Comparison of ENCODE assay signal across 8 cellular contexts in the genomic region with DNA sequence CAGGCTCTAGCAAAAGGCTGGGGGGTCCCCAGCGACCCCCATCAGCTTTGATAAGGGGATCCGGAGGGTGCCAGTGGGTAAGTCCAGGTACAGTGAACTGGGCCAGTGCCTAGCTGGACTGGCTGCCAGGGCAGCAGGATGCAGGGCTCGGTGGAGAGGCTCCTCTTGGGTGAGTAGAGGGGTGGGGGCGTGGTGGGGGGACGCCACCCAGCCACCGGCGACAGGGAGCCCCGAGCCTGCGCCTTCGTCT. TPM values are rescaled to one million over a fixed set of nuclear protein-coding genes. Genes with fewer than 3 reads are reported as not detected.
DNase-seq lines count a peak whose midpoint lies in the region; ATAC-seq and TF ChIP-seq lines count a peak whose summit lies in the region.

No MANE protein-coding gene starts in this region.

- no peaks in the 10 kb centered on the region for H3K9me3 Mint-ChIP-seq in stimulated activated naive CD8-positive, alpha-beta T cell treated with anti-CD3 and anti-CD28 coated beads, Interleukin-15, Interleukin-2, amounts not matched to agents 100 ng/mL and 50 ng/mL, for 24 hours
- no peaks in the 10 kb centered on the region for H3K9me3 Mint-ChIP-seq in chondrocyte (ENCODE audit: low read depth)

- peak overlapping the region; percentile 67 to 81 for H3K4me3 ChIP-seq in muscle layer of colon (ENCODE audit: low read depth in 1 of 2, low read length in 2 of 2)

- peaks cover 31% of the 10 kb centered on the region for H3K4me1 Mint-ChIP-seq in stimulated activated naive CD8-positive, alpha-beta T cell treated with anti-CD3 and anti-CD28 coated beads, Interleukin-15, Interleukin-2, amounts not matched to agents 100 ng/mL and 50 ng/mL, for 24 hours (ENCODE audit: low read depth)
- peaks cover 20% of the 10 kb centered on the region for H3K4me1 Mint-ChIP-seq in chondrocyte (ENCODE audit: low read depth)

- no peak for ATAC-seq in stimulated activated naive CD8-positive, alpha-beta T cell treated with anti-CD3 and anti-CD28 coated beads, Interleukin-15, Interleukin-2, amounts not matched to agents 100 U/mL and 50 U/mL, for 24 hours
- ATAC-seq in HG02763 (IDR thresholded peaks at IDR 0.05; ENCODE audit: unreplicated experiment) (no peak), HG03460 (IDR thresholded peaks at IDR 0.05; ENCODE audit: unreplicated experiment) (no peak)

- no peaks in the 10 kb centered on the region for H3K27me3 Mint-ChIP-seq in stimulated activated naive CD8-positive, alpha-beta T cell treated with anti-CD3 and anti-CD28 coated beads, Interleukin-15, Interleukin-2, amounts not matched to agents 100 ng/mL and 50 ng/mL, for 24 hours
- no peaks in the 10 kb centered on the region for H3K27me3 Mint-ChIP-seq in chondrocyte (ENCODE audit: low read depth)

- H3K27ac ChIP-seq in muscle layer of colon (ENCODE audit: low read depth, low read length), result peak overlapping the region; percentile 66

- H3K36me3 Mint-ChIP-seq in stimulated activated naive CD8-positive, alpha-beta T cell treated with anti-CD3 and anti-CD28 coated beads, Interleukin-15, Interleukin-2, amounts not matched to agents 100 ng/mL and 50 ng/mL, for 24 hours (ENCODE audit: low read depth), result no peaks in the 10 kb centered on the region
- H3K36me3 Mint-ChIP-seq in chondrocyte (ENCODE audit: low read depth), result no peaks in the 10 kb centered on the region

- no peak for DNase-seq in stimulated activated naive CD8-positive, alpha-beta T cell treated with anti-CD3 and anti-CD28 coated beads, Interleukin-15, Interleukin-2, amounts not matched to agents 100 U/mL and 50 U/mL, for 24 hours
- DNase-seq in chondrocyte (ENCODE audit: low spot score), result no peak
- DNase-seq in NCI-H1105 (lab: John Stamatoyannopoulos, UW), result no peak
- no peak for DNase-seq in epidermal melanocyte (ENCODE audit: insufficient read length, low spot score)

- no peaks in the 10 kb centered on the region for H3K27me3 ChIP-seq in muscle layer of colon (ENCODE audit: control insufficient read depth in 1 of 2, insufficient read depth in 2 of 2, low read length in 2 of 2)

- H3K27ac Mint-ChIP-seq in stimulated activated naive CD8-positive, alpha-beta T cell treated with anti-CD3 and anti-CD28 coated beads, Interleukin-15, Interleukin-2, amounts not matched to agents 100 ng/mL and 50 ng/mL, for 24 hours, result no peak overlapping the region
- no peak overlapping the region for H3K27ac Mint-ChIP-seq in chondrocyte (ENCODE audit: unreplicated experiment)

- no peaks in the 10 kb centered on the region for H3K36me3 ChIP-seq in muscle layer of colon (ENCODE audit: insufficient read depth, low read length)

- peaks cover 40% of the 10 kb centered on the region for H3K4me1 ChIP-seq in muscle layer of colon (ENCODE audit: insufficient read depth, low read length)

- peak overlapping the region; percentile 53 for H3K9ac ChIP-seq in muscle layer of colon (ENCODE audit: low read length)

- H3K9me3 ChIP-seq in muscle layer of colon (ENCODE audit: low read length), result no peaks in the 10 kb centered on the region

- peak overlapping the region; percentile 15 for H3K4me3 Mint-ChIP-seq in stimulated activated naive CD8-positive, alpha-beta T cell treated with anti-CD3 and anti-CD28 coated beads, Interleukin-15, Interleukin-2, amounts not matched to agents 100 ng/mL and 50 ng/mL, for 24 hours
- H3K4me3 Mint-ChIP-seq in chondrocyte (ENCODE audit: unreplicated experiment), result peak overlapping the region; percentile 74

- no peak for TF ChIP-seq CTCF in chondrocyte (IDR thresholded peaks at IDR 0.05)

RNA-seq across cellular contexts. Expression of a gene that starts 0.2 kb away (rescaled TPM):
- 1.3 to 1.8 TPM (median 1.3 TPM) in 3 replicates for total RNA-seq in chondrocyte

RNA-seq across cellular contexts. Expression of a gene that starts 14.5 kb away (rescaled TPM):
- total RNA-seq in chondrocyte, result 11.4 to 18.4 TPM (median 11.5 TPM) in 3 replicates

RNA-seq across cellular contexts. Expression of a gene that starts 33.2 kb away (rescaled TPM):
- not detected in 3 replicates for total RNA-seq in chondrocyte

RNA-seq across cellular contexts. Expression of a gene that starts 52.7 kb away (rescaled TPM):
- total RNA-seq in chondrocyte, result 23.8 to 35.8 TPM (median 26.1 TPM) in 3 replicates
